Comparison of ENCODE assay signal across 15 cellular contexts in the genomic region with DNA sequence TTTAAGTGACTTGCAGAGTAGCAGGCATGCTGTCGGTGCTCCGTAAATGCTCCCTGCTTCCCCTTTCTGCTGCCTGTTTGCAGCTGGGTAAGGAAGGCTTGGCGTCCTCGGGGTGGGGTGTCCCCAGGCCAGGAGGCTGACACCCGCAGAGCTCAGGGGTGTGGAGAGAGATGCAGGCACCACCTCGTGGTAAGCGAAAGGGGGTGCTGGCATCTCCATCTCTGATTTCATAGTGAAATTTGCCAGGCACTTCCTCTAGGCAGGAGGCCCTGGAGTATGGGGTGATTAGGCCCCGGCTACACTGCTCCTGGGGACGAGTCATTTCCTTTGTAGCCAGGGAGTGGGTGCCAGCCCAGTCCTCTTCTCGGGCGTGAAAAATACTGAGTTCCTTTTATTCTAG.
A peak's percentile ranks its signal among the peaks of the same experiment; 100 is the strongest.
DNase-seq lines count a peak whose midpoint lies in the region; FAIRE-seq and TF ChIP-seq lines count a peak whose summit lies in the region.
"Had no signal": no experiment of that assay in that cellular context is flagged by ENCODE, and none has a peak within 500 bp of the region (broad histone marks: within the 10 kb centered on the region; RNA-seq: fewer than 3 reads in every experiment).

No MANE protein-coding gene starts in this region.

- TF ChIP-seq POLR2A in sigmoid colon (IDR thresholded peaks at IDR 0.05) = no peak

- no peak for TF ChIP-seq EP300 in sigmoid colon (IDR thresholded peaks at IDR 0.05)

- TF ChIP-seq CTCF in bronchial epithelial cell (IDR thresholded peaks at IDR 0.05; ENCODE audit: insufficient read depth, low read length, severe bottlenecking) (peak; percentile 20), sigmoid colon (IDR thresholded peaks at IDR 0.05) (peak in 1 of 4 experiments; percentile 32)

- intact Hi-C loops in sigmoid colon (cut with DNase I) = no loop called here

- 66 to 83% methylated on average over 11 of the region's 11 CpGs for WGBS in sigmoid colon, 2 donors

- H3K4me1 ChIP-seq in sigmoid colon = peaks cover 0 to 54% (median 38%) of the 10 kb centered on the region in 4 donors

- H3K36me3 ChIP-seq in bronchial epithelial cell (ENCODE audit: control insufficient read depth, insufficient read depth, low read length) (peaks cover 1% of the 10 kb centered on the region), sigmoid colon (no peaks in the 10 kb centered on the region)
- H3K36me3 ChIP-seq: BLaER1, thyroid gland had no signal

- no peaks in the 10 kb centered on the region for H3K9me3 ChIP-seq in sigmoid colon
- H3K9me3 ChIP-seq: BLaER1, thyroid gland had no signal

- DNase-seq in NCI-H2171 treated with DMSO at 0.1 percent for 48 hours (lab: John Stamatoyannopoulos, UW) (peak; percentile 66), NCI-H2171 (lab: John Stamatoyannopoulos, UW) (no peak), LHCN-M2 (ENCODE audit: low read depth) (peak; percentile 33), bronchial epithelial cell (ENCODE audit: low read depth) (peak; percentile 48), sigmoid colon (no peak), HuH-7.5 (ENCODE audit: low spot score) (no peak), NCI-H187 (lab: John Stamatoyannopoulos, UW) (no peak), DMS79 (lab: John Stamatoyannopoulos, UW) (no peak)
- DNase-seq: activated CD4-positive, alpha-beta T cell treated with anti-CD3 and anti-CD28 coated beads, Interleukin-2, amount 10 ng/mL, durations not matched to agents 7 days and 5 days; activated naive CD8-positive, alpha-beta T cell treated with anti-CD3 and anti-CD28 coated beads, Interleukin-2, amount 10 ng/mL, durations not matched to agents 7 days and 5 days; Karpas-422; left cardiac atrium; stimulated activated CD4-positive, alpha-beta T cell treated with anti-CD3 and anti-CD28 coated beads, Interleukin-4, amount 100 ng/mL, for 24 hours; thyroid gland had no signal

- peak overlapping the region in 3 of 4 donors; percentile 34 to 66 (median 46) for H3K27ac ChIP-seq in sigmoid colon
- H3K27ac ChIP-seq: BLaER1, thyroid gland had no signal

- H3K4me3 ChIP-seq in bronchial epithelial cell (ENCODE audit: low read depth, low read length) = no peak overlapping the region
- H3K4me3 ChIP-seq in sigmoid colon = no peak overlapping the region
- H3K4me3 ChIP-seq: BLaER1, thyroid gland had no signal

- FAIRE-seq in bronchial epithelial cell (lab: Jason Lieb, UNC) = no peak

- H3K27me3 ChIP-seq in bronchial epithelial cell (ENCODE audit: control insufficient read depth, insufficient read depth, low read length) = no peaks in the 10 kb centered on the region
- no peaks in the 10 kb centered on the region for H3K27me3 ChIP-seq in sigmoid colon
- H3K27me3 ChIP-seq: BLaER1, thyroid gland had no signal

Comparison
In these comparisons a context has a peak if more than half of its experiments do, and no peak if none do; other contexts are left out.
1. DNase-seq: peak in NCI-H2171 treated with DMSO at 0.1 percent for 48 hours (single experiment), LHCN-M2 (single experiment) and bronchial epithelial cell (single experiment); none in NCI-H2171 (single experiment), sigmoid colon (single experiment), HuH-7.5 (single experiment), NCI-H187 (0 of 2) and DMS79 (single experiment).